Comparison of ENCODE assay signal across 22 cellular contexts in the genomic region with DNA sequence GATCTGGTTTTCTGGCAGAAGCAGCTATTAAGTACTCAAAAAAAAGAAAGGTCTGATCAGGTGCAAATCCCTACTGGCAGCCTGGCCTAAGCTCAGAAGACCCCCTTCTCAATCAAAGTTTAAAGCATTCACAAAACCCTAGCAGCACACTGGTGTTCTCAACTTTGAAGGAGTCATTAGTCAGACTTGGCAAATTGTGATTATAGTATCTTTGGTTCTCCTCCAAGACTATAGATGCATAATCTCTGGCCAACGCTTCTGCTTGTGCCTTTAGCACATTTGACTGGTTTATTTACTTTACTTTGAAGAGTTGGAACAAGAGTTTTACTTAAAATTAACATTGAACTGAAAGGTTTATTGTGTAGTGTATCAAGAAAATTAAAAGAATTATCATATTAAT.
A peak's percentile ranks its signal among the peaks of the same experiment; 100 is the strongest.
DNase-seq lines count a peak whose midpoint lies in the region; ATAC-seq and TF ChIP-seq lines count a peak whose summit lies in the region.
"Had no signal": no experiment of that assay in that cellular context is flagged by ENCODE, and none has a peak within 500 bp of the region (broad histone marks: within the 10 kb centered on the region; RNA-seq: fewer than 3 reads in every experiment).

No MANE protein-coding gene starts in this region.

- peak overlapping the region; percentile 21 for H3K27ac ChIP-seq in cardiac muscle cell
- H3K27ac ChIP-seq: Peyer's patch had no signal

- DNase-seq in cardiac muscle cell (ENCODE audit: low read depth in 1 of 2, low spot score in 1 of 2) (peak in 1 of 2 donors; percentile 35), cardiac septum (ENCODE audit: low spot score) (no peak), astrocyte of the hippocampus (ENCODE audit: low read depth, low spot score) (peak; percentile 49), fibroblast of pulmonary artery (ENCODE audit: low read depth) (peak; percentile 22), progenitor cell of endocrine pancreas (ENCODE audit: low spot score, unreplicated experiment) (no peak), endothelial cell (ENCODE audit: low spot score) (no peak)
- DNase-seq in activated naive CD8-positive, alpha-beta T cell treated with anti-CD3 and anti-CD28 coated beads, Interleukin-2, amount 50 U/mL, for 24 hours, result no peak
- DNase-seq in central memory CD4-positive, alpha-beta T cell, result no peak
- DNase-seq: AML-193; C1 segment of cervical spinal cord; CD8-positive, alpha-beta T cell; DMS53; EL; GF-D8; NCI-H1092; NCI-H1436 treated with DMSO at 0.1 percent for 48 hours; NCI-H2029; NCI-H2227 treated with DMSO at 0.1 percent for 48 hours; NCI-H524 treated with DMSO at 0.1 percent for 48 hours; Peyer's patch had no signal

- no peaks in the 10 kb centered on the region for H3K36me3 ChIP-seq in cardiac muscle cell
- H3K36me3 ChIP-seq: Peyer's patch had no signal

- H3K9me3 ChIP-seq in cardiac muscle cell (ENCODE audit: low read depth), result no peaks in the 10 kb centered on the region
- H3K9me3 ChIP-seq: Peyer's patch had no signal

- H3K4me3 ChIP-seq in cardiac muscle cell, result no peak overlapping the region
- H3K4me3 ChIP-seq in fibroblast of pulmonary artery (replicated peaks; ENCODE audit: low read depth, low read length), result no peak overlapping the region
- H3K4me3 ChIP-seq: K562, Peyer's patch had no signal

- H3K4me1 Mint-ChIP-seq in progenitor cell of endocrine pancreas (ENCODE audit: low read depth) (peaks cover 7% of the 10 kb centered on the region), endothelial cell (ENCODE audit: unreplicated experiment) (peaks cover 7% of the 10 kb centered on the region)
- H3K4me1 Mint-ChIP-seq in activated naive CD8-positive, alpha-beta T cell treated with anti-CD3 and anti-CD28 coated beads, Interleukin-2, amount 50 U/mL, for 24 hours, result peaks cover 8% of the 10 kb centered on the region

- H3K4me3 Mint-ChIP-seq in progenitor cell of endocrine pancreas (ENCODE audit: low read depth), result no peak overlapping the region
- no peak overlapping the region for H3K4me3 Mint-ChIP-seq in endothelial cell (ENCODE audit: unreplicated experiment)
- no peak overlapping the region for H3K4me3 Mint-ChIP-seq in activated naive CD8-positive, alpha-beta T cell treated with anti-CD3 and anti-CD28 coated beads, Interleukin-2, amount 50 U/mL, for 24 hours
- H3K4me3 Mint-ChIP-seq: CD8-positive, alpha-beta T cell had no signal

- no peak overlapping the region for H3K27ac Mint-ChIP-seq in progenitor cell of endocrine pancreas
- H3K27ac Mint-ChIP-seq in endothelial cell (ENCODE audit: unreplicated experiment), result no peak overlapping the region
- H3K27ac Mint-ChIP-seq in activated naive CD8-positive, alpha-beta T cell treated with anti-CD3 and anti-CD28 coated beads, Interleukin-2, amount 50 U/mL, for 24 hours, result no peak overlapping the region
- H3K27ac Mint-ChIP-seq: CD8-positive, alpha-beta T cell had no signal

- peaks cover 30% of the 10 kb centered on the region for H3K4me1 ChIP-seq in cardiac muscle cell (ENCODE audit: low read depth)
- H3K4me1 ChIP-seq: Peyer's patch had no signal

- H3K27me3 ChIP-seq in cardiac muscle cell, result no peaks in the 10 kb centered on the region
- H3K27me3 ChIP-seq: Peyer's patch had no signal

- H3K27me3 Mint-ChIP-seq in progenitor cell of endocrine pancreas, result no peaks in the 10 kb centered on the region
- no peaks in the 10 kb centered on the region for H3K27me3 Mint-ChIP-seq in endothelial cell (ENCODE audit: unreplicated experiment)
- H3K27me3 Mint-ChIP-seq in activated naive CD8-positive, alpha-beta T cell treated with anti-CD3 and anti-CD28 coated beads, Interleukin-2, amount 50 U/mL, for 24 hours, result no peaks in the 10 kb centered on the region

- TF ChIP-seq CTCF in cardiac muscle cell (IDR thresholded peaks at IDR 0.05; ENCODE audit: low read depth, low read length) (no peak), fibroblast of pulmonary artery (IDR thresholded peaks at IDR 0.05; ENCODE audit: low read length, missing control alignments) (no peak), progenitor cell of endocrine pancreas (IDR thresholded peaks at IDR 0.05; ENCODE audit: unreplicated experiment) (no peak), endothelial cell (IDR thresholded peaks at IDR 0.05; ENCODE audit: unreplicated experiment) (no peak)

- intact Hi-C loops in cardiac septum (cut with DNase I), result no loop called here

- H3K9me3 Mint-ChIP-seq in progenitor cell of endocrine pancreas (ENCODE audit: low read depth) (peaks cover 3% of the 10 kb centered on the region), endothelial cell (ENCODE audit: unreplicated experiment) (no peaks in the 10 kb centered on the region)
- H3K9me3 Mint-ChIP-seq in activated naive CD8-positive, alpha-beta T cell treated with anti-CD3 and anti-CD28 coated beads, Interleukin-2, amount 50 U/mL, for 24 hours, result no peaks in the 10 kb centered on the region
- H3K9me3 Mint-ChIP-seq: CD8-positive, alpha-beta T cell had no signal

- H3K36me3 Mint-ChIP-seq in progenitor cell of endocrine pancreas (ENCODE audit: insufficient read depth) (peaks cover 3% of the 10 kb centered on the region), endothelial cell (ENCODE audit: low read depth, unreplicated experiment) (no peaks in the 10 kb centered on the region)
- no peaks in the 10 kb centered on the region for H3K36me3 Mint-ChIP-seq in activated naive CD8-positive, alpha-beta T cell treated with anti-CD3 and anti-CD28 coated beads, Interleukin-2, amount 50 U/mL, for 24 hours (ENCODE audit: low read depth)
- H3K36me3 Mint-ChIP-seq: CD8-positive, alpha-beta T cell had no signal

- no peak for ATAC-seq in activated naive CD8-positive, alpha-beta T cell treated with anti-CD3 and anti-CD28 coated beads, Interleukin-2, amount 50 U/mL, for 24 hours
- ATAC-seq: CD8-positive, alpha-beta T cell; K562; SK-N-SH treated with all-trans-retinoic acid at 6 μM for 48 hours had no signal

Comparison
In these comparisons a context has a peak if more than half of its experiments do, and no peak if none do; other contexts are left out.
1. DNase-seq: peak in astrocyte of the hippocampus (single experiment) and fibroblast of pulmonary artery (single experiment); none in cardiac septum (single experiment), progenitor cell of endocrine pancreas (single experiment), endothelial cell (single experiment), activated naive CD8-positive, alpha-beta T cell treated with anti-CD3 and anti-CD28 coated beads, Interleukin-2, amount 50 U/mL, for 24 hours (single experiment) and central memory CD4-positive, alpha-beta T cell (single experiment).